23 cellular contexts compared by ENCODE assay signal in genomic region chr14:99029150-99029915, GRCh38.
DNase-seq lines count a peak whose midpoint lies in the region; ATAC-seq and TF ChIP-seq lines count a peak whose summit lies in the region.
"Had no signal": no experiment of that assay in that cellular context is flagged by ENCODE, and none has a peak within 500 bp of the region (broad histone marks: within the 10 kb centered on the region; RNA-seq: fewer than 3 reads in every experiment).

No MANE protein-coding gene starts in this region.

- no peaks in the 10 kb centered on the region for H3K36me3 ChIP-seq in heart left ventricle
- H3K36me3 ChIP-seq: HAP-1 had no signal

- TF ChIP-seq CTCF in heart left ventricle (IDR thresholded peaks at IDR 0.05) (no peak), GM10266 (IDR thresholded peaks at IDR 0.05; ENCODE audit: control insufficient read depth, insufficient read depth, low read depth, missing control alignments) (no peak)

- peaks cover 5% of the 10 kb centered on the region for H3K4me1 Mint-ChIP-seq in activated naive CD8-positive, alpha-beta T cell treated with anti-CD3 and anti-CD28 coated beads, Interleukin-2, amount 10 ng/mL, durations not matched to agents 7 days and 5 days
- peaks cover 6% of the 10 kb centered on the region for H3K4me1 Mint-ChIP-seq in activated naive CD8-positive, alpha-beta T cell treated with anti-CD3 and anti-CD28 coated beads for 36 hours

- intact Hi-C loops in heart left ventricle (cut with DNase I): no loop called here

- no peak overlapping the region for H3K27ac Mint-ChIP-seq in activated naive CD8-positive, alpha-beta T cell treated with anti-CD3 and anti-CD28 coated beads, Interleukin-2, amount 10 ng/mL, durations not matched to agents 7 days and 5 days
- H3K27ac Mint-ChIP-seq in activated naive CD8-positive, alpha-beta T cell treated with anti-CD3 and anti-CD28 coated beads for 36 hours: no peak overlapping the region

- POLR2A ChIA-PET in activated naive CD8-positive, alpha-beta T cell treated with anti-CD3 and anti-CD28 coated beads, Interleukin-2, amount 10 ng/mL, durations not matched to agents 7 days and 5 days (lab: Charles Lee): no interaction called here

- H3K27ac ChIP-seq in heart left ventricle: no peak overlapping the region
- H3K27ac ChIP-seq: BLaER1 treated with 17β-estradiol and CSF1 and Interleukin-3, amounts not matched to agents 10 nM and 100 nM had no signal

- peaks cover 11% of the 10 kb centered on the region for H3K36me3 Mint-ChIP-seq in activated naive CD8-positive, alpha-beta T cell treated with anti-CD3 and anti-CD28 coated beads, Interleukin-2, amount 10 ng/mL, durations not matched to agents 7 days and 5 days
- no peaks in the 10 kb centered on the region for H3K36me3 Mint-ChIP-seq in activated naive CD8-positive, alpha-beta T cell treated with anti-CD3 and anti-CD28 coated beads for 36 hours
- H3K36me3 Mint-ChIP-seq: CD4-positive, alpha-beta memory T cell had no signal

- no peak overlapping the region for H3K4me3 Mint-ChIP-seq in activated naive CD8-positive, alpha-beta T cell treated with anti-CD3 and anti-CD28 coated beads, Interleukin-2, amount 10 ng/mL, durations not matched to agents 7 days and 5 days
- H3K4me3 Mint-ChIP-seq in activated naive CD8-positive, alpha-beta T cell treated with anti-CD3 and anti-CD28 coated beads for 36 hours: no peak overlapping the region
- H3K4me3 Mint-ChIP-seq: CD4-positive, alpha-beta memory T cell had no signal

- no peaks in the 10 kb centered on the region for H3K27me3 Mint-ChIP-seq in activated naive CD8-positive, alpha-beta T cell treated with anti-CD3 and anti-CD28 coated beads, Interleukin-2, amount 10 ng/mL, durations not matched to agents 7 days and 5 days
- H3K27me3 Mint-ChIP-seq in activated naive CD8-positive, alpha-beta T cell treated with anti-CD3 and anti-CD28 coated beads for 36 hours: no peaks in the 10 kb centered on the region
- H3K27me3 Mint-ChIP-seq: CD4-positive, alpha-beta memory T cell had no signal

- peak; percentile 46 for DNase-seq in NCI-H2107 treated with DMSO at 0.1 percent for 48 hours (lab: John Stamatoyannopoulos, UW; ENCODE audit: unreplicated experiment)
- DNase-seq in NCI-H2107 (lab: John Stamatoyannopoulos, UW): no peak
- DNase-seq in activated naive CD8-positive, alpha-beta T cell treated with anti-CD3 and anti-CD28 coated beads, Interleukin-2, amount 10 ng/mL, durations not matched to agents 7 days and 5 days: peak; percentile 10
- no peak for DNase-seq in activated naive CD8-positive, alpha-beta T cell treated with anti-CD3 and anti-CD28 coated beads for 36 hours
- peak; percentile 65 for DNase-seq in islet precursor cell
- no peak for DNase-seq in heart left ventricle
- no peak for DNase-seq in GM10266 (ENCODE audit: extremely low spot score)
- DNase-seq: 8988T; Caco-2; CD4-positive, alpha-beta memory T cell; DMS153; KBM-7; MM.1S; NCI-H1092; NCI-H1436; NCI-H187 treated with DMSO at 0.1 percent for 48 hours; NCI-H446 treated with DMSO at 0.1 percent for 48 hours; NCI-H526 treated with DMSO at 0.1 percent for 48 hours; Right ventricle myocardium superior; SW 1271 had no signal

- ATAC-seq in activated naive CD8-positive, alpha-beta T cell treated with anti-CD3 and anti-CD28 coated beads, Interleukin-2, amount 10 ng/mL, durations not matched to agents 7 days and 5 days (ENCODE audit: low read depth): no peak
- no peak for ATAC-seq in heart left ventricle
- no peak for ATAC-seq in GM19351 (IDR thresholded peaks at IDR 0.05; ENCODE audit: unreplicated experiment)

- no peaks in the 10 kb centered on the region for H3K9me3 ChIP-seq in heart left ventricle
- H3K9me3 ChIP-seq: Caco-2, HAP-1 had no signal

- no peak overlapping the region for H3K4me3 ChIP-seq in heart left ventricle
- H3K4me3 ChIP-seq: BLaER1 treated with 17β-estradiol and CSF1 and Interleukin-3, amounts not matched to agents 10 nM and 100 nM; HAP-1 had no signal

- TF ChIP-seq POLR2A in heart left ventricle (IDR thresholded peaks at IDR 0.05): no peak

- H3K4me1 ChIP-seq in heart left ventricle: no peaks in the 10 kb centered on the region
- H3K4me1 ChIP-seq: Caco-2, HAP-1 had no signal

- WGBS in heart left ventricle, 4 donors: 59 to 74% (median 63%) methylated on average over 12 to 14 of the region's 14 CpGs

- peaks cover 0 to 19% (median 0%) of the 10 kb centered on the region in 9 donors for H3K27me3 ChIP-seq in heart left ventricle
- H3K27me3 ChIP-seq: BLaER1 treated with 17β-estradiol and CSF1 and Interleukin-3, amounts not matched to agents 10 nM and 100 nM had no signal

- H3K9me3 Mint-ChIP-seq in activated naive CD8-positive, alpha-beta T cell treated with anti-CD3 and anti-CD28 coated beads, Interleukin-2, amount 10 ng/mL, durations not matched to agents 7 days and 5 days: peaks cover 16% of the 10 kb centered on the region
- peaks cover 10% of the 10 kb centered on the region for H3K9me3 Mint-ChIP-seq in activated naive CD8-positive, alpha-beta T cell treated with anti-CD3 and anti-CD28 coated beads for 36 hours

Comparison
In these comparisons a context has a peak if more than half of its experiments do, and no peak if none do; other contexts are left out.
1. DNase-seq: peak in NCI-H2107 treated with DMSO at 0.1 percent for 48 hours (single experiment), activated naive CD8-positive, alpha-beta T cell treated with anti-CD3 and anti-CD28 coated beads, Interleukin-2, amount 10 ng/mL, durations not matched to agents 7 days and 5 days (single experiment) and islet precursor cell (single experiment); none in NCI-H2107 (single experiment), activated naive CD8-positive, alpha-beta T cell treated with anti-CD3 and anti-CD28 coated beads for 36 hours (single experiment), heart left ventricle (0 of 5) and GM10266 (single experiment).